In the genomic region with DNA sequence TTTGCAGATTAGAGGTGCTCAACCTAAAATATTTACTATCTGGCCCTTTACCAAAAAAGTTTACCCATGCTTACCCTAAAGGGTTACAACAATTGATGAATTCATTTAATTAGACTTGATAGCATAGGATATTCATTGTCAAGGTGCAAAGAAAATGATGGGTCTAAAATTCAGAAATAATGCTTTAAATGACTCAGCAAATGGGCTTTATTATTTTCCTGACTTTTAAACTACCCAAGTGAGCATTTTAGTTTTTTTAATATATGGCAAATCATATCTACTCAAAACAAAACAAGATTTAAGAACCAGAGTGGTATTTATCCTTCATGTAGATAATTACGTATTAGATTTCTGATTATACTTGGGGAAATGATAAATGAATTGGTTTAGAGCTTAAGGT, we compare ENCODE assay signal across 32 cellular contexts.
"Had no signal": no experiment of that assay in that cellular context is flagged by ENCODE, and none has a peak within 500 bp of the region (broad histone marks: within the 10 kb centered on the region; RNA-seq: fewer than 3 reads in every experiment).

No MANE protein-coding gene starts in this region.

- H3K27me3 ChIP-seq: MG63 had no signal

- H3K4me3 ChIP-seq: MG63 had no signal

- H3K9me3 ChIP-seq: MG63 had no signal

- DNase-seq: Karpas-422, Kasumi-1, MG63, MM.1S, MV-4-11, NCI-H1048, NCI-H1092, NCI-H1092 treated with DMSO at 0.1 percent for 48 hours, NCI-H1105, NCI-H1105 treated with DMSO at 0.1 percent for 48 hours, NCI-H1417, NCI-H1436, NCI-H1436 treated with DMSO at 0.1 percent for 48 hours, NCI-H146, NCI-H1694, NCI-H187, NCI-H187 treated with DMSO at 0.1 percent for 48 hours, NCI-H1930, NCI-H2029, NCI-H2029 treated with DMSO at 0.1 percent for 48 hours, NCI-H2081, NCI-H2081 treated with DMSO at 0.1 percent for 48 hours, NCI-H2107, NCI-H2171, NCI-H2227 treated with DMSO at 0.1 percent for 48 hours, NCI-H226, NCI-H345, NCI-H446, NCI-H446 treated with DMSO at 0.1 percent for 48 hours, NCI-H510A, NCI-H510A treated with DMSO at 0.1 percent for 48 hours, NCI-H524 treated with DMSO at 0.1 percent for 48 hours had no signal

- H3K36me3 ChIP-seq: MG63 had no signal
